In genomic region chr7:28480595-28480994, GRCh38 we compare ENCODE assay signal across 1 cellular context.
TF ChIP-seq lines count a peak whose summit lies in the region.

No MANE protein-coding gene starts in this region.

TF ChIP-seq in GM12878, 131 proteins besides CTCF, POLR2A, EP300 and RAD21 (continued from another document):
- TF ChIP-seq ZBTB40 (IDR thresholded peaks at IDR 0.05; ENCODE audit: borderline replicate concordance) (peak; percentile 34; the same call in 1 of the 2 replicates), ZBTB33 (IDR thresholded peaks at IDR 0.05) (peak; percentile 96), STAT1 (conservative IDR thresholded peaks at IDR 0.05) (no peak), MLLT1 (IDR thresholded peaks at IDR 0.05) (peak; percentile 89), PML (IDR thresholded peaks at IDR 0.05; ENCODE audit: low read length) (peak; percentile 2; the same call in 1 of the 2 replicates), ZBTB4 (CRISPR knock-in tag; IDR thresholded peaks at IDR 0.05) (peak; percentile 47; the same call in 1 of the 2 replicates), ZNF274 (IDR thresholded peaks at IDR 0.05; ENCODE audit: insufficient read depth, insufficient read length) (no peak), CHD4 (IDR thresholded peaks at IDR 0.05) (no peak), ETV6 (conservative IDR thresholded peaks at IDR 0.05 in 1 of 2, IDR thresholded peaks at IDR 0.05 in 1 of 2; ENCODE audit: borderline replicate concordance in 1 of 2, low read depth in 1 of 2) (no peak), SMAD1 (IDR thresholded peaks at IDR 0.05; ENCODE audit: low read depth, partially characterized antibody) (peak; percentile 32)
